ENCODE assay signal across 9 cellular contexts in genomic region chr1:175073054-175073453, GRCh38. TPM values are rescaled to one million over a fixed set of nuclear protein-coding genes. Genes with fewer than 3 reads are reported as not detected.
DNase-seq lines count a peak whose midpoint lies in the region; ATAC-seq and TF ChIP-seq lines count a peak whose summit lies in the region.
"Had no signal": no experiment of that assay in that cellular context is flagged by ENCODE, and none has a peak within 500 bp of the region (broad histone marks: within the 10 kb centered on the region; RNA-seq: fewer than 3 reads in every experiment).

No MANE protein-coding gene starts in this region.

- H3K27me3 Mint-ChIP-seq in activated CD4-positive, alpha-beta memory T cell treated with anti-CD3 and anti-CD28 coated beads, Interleukin-2, amount 10 ng/mL, durations not matched to agents 7 days and 5 days, result peaks cover 16% of the 10 kb centered on the region
- no peaks in the 10 kb centered on the region for H3K27me3 Mint-ChIP-seq in activated T-cell treated with anti-CD3 and anti-CD28 coated beads, Interleukin-2, amount 50 U/mL, for 72 hours (ENCODE audit: low read depth)

- POLR2A ChIA-PET in activated CD4-positive, alpha-beta memory T cell treated with anti-CD3 and anti-CD28 coated beads, Interleukin-2, amount 10 ng/mL, durations not matched to agents 7 days and 5 days (lab: Charles Lee), result no interaction called here

- TF ChIP-seq EP300 in gastroesophageal sphincter (IDR thresholded peaks at IDR 0.05), result no peak

- H3K4me1 Mint-ChIP-seq in activated CD4-positive, alpha-beta memory T cell treated with anti-CD3 and anti-CD28 coated beads, Interleukin-2, amount 10 ng/mL, durations not matched to agents 7 days and 5 days, result peaks cover 19% of the 10 kb centered on the region
- peaks cover 24% of the 10 kb centered on the region for H3K4me1 Mint-ChIP-seq in activated T-cell treated with anti-CD3 and anti-CD28 coated beads, Interleukin-2, amount 50 U/mL, for 72 hours (ENCODE audit: low read depth)

- peak overlapping the region in 1 of 4 donors; percentile 33 for H3K27ac ChIP-seq in gastroesophageal sphincter
- peak overlapping the region in 2 of 4 donors; percentile 34 to 41 for H3K27ac ChIP-seq in gastrocnemius medialis

- TF ChIP-seq POLR2A in gastroesophageal sphincter (IDR thresholded peaks at IDR 0.05), result no peak
- TF ChIP-seq POLR2A in gastrocnemius medialis (IDR thresholded peaks at IDR 0.05), result no peak

- no peaks in the 10 kb centered on the region for H3K36me3 ChIP-seq in gastroesophageal sphincter
- no peaks in the 10 kb centered on the region for H3K36me3 ChIP-seq in gastrocnemius medialis

- no peaks in the 10 kb centered on the region for H3K36me3 Mint-ChIP-seq in activated CD4-positive, alpha-beta memory T cell treated with anti-CD3 and anti-CD28 coated beads, Interleukin-2, amount 10 ng/mL, durations not matched to agents 7 days and 5 days (ENCODE audit: low read depth)
- H3K36me3 Mint-ChIP-seq in activated T-cell treated with anti-CD3 and anti-CD28 coated beads, Interleukin-2, amount 50 U/mL, for 72 hours (ENCODE audit: insufficient read depth in 2 of 2), result no peaks in the 10 kb centered on the region
- H3K36me3 Mint-ChIP-seq: naive thymus-derived CD8-positive, alpha-beta T cell had no signal

- DNase-seq in GM03348 (ENCODE audit: low spot score) (peak; percentile 59), NOMO-1 treated with dmso at 0.1 percent for 144 hours (lab: John Stamatoyannopoulos, UW; ENCODE audit: unreplicated experiment) (peak; percentile 24), gastrocnemius medialis (peak; percentile 4 to 49), NCI-H345 (lab: John Stamatoyannopoulos, UW) (no peak), NCI-H1436 (lab: John Stamatoyannopoulos, UW) (no peak)
- DNase-seq in activated CD4-positive, alpha-beta memory T cell treated with anti-CD3 and anti-CD28 coated beads, Interleukin-2, amount 10 ng/mL, durations not matched to agents 7 days and 5 days, result no peak
- no peak for DNase-seq in activated T-cell treated with anti-CD3 and anti-CD28 coated beads, Interleukin-2, amount 50 U/mL, for 72 hours

- CTCF ChIA-PET in activated CD4-positive, alpha-beta memory T cell treated with anti-CD3 and anti-CD28 coated beads, Interleukin-2, amount 10 ng/mL, durations not matched to agents 7 days and 5 days (lab: Charles Lee), result no interaction called here

- TF ChIP-seq CTCF in gastroesophageal sphincter (IDR thresholded peaks at IDR 0.05) (no peak), gastrocnemius medialis (IDR thresholded peaks at IDR 0.05 in 4 of 5, conservative IDR thresholded peaks at IDR 0.05 in 1 of 5) (no peak)

- 68 to 79% methylated on average over 4 to 6 of the region's 6 CpGs for WGBS in gastroesophageal sphincter (ENCODE audit: low coverage in 1 of 2), 2 donors

- no peak overlapping the region for H3K4me3 ChIP-seq in gastroesophageal sphincter
- no peak overlapping the region for H3K4me3 ChIP-seq in gastrocnemius medialis

- H3K4me1 ChIP-seq in gastroesophageal sphincter (peaks cover 0 to 22% (median 10%) of the 10 kb centered on the region in 3 donors), gastrocnemius medialis (peaks cover 7 to 10% of the 10 kb centered on the region in 2 donors)

- no peak overlapping the region for H3K27ac Mint-ChIP-seq in activated CD4-positive, alpha-beta memory T cell treated with anti-CD3 and anti-CD28 coated beads, Interleukin-2, amount 10 ng/mL, durations not matched to agents 7 days and 5 days
- H3K27ac Mint-ChIP-seq in activated T-cell treated with anti-CD3 and anti-CD28 coated beads, Interleukin-2, amount 50 U/mL, for 72 hours, result no peak overlapping the region

- H3K4me3 Mint-ChIP-seq in activated CD4-positive, alpha-beta memory T cell treated with anti-CD3 and anti-CD28 coated beads, Interleukin-2, amount 10 ng/mL, durations not matched to agents 7 days and 5 days, result no peak overlapping the region
- H3K4me3 Mint-ChIP-seq in activated T-cell treated with anti-CD3 and anti-CD28 coated beads, Interleukin-2, amount 50 U/mL, for 72 hours, result peak overlapping the region in 1 of 2 donors; percentile 25

- intact Hi-C loops in gastrocnemius medialis (cut with DNase I; ENCODE audit: low total_unique reads), result no loop called here

- in situ Hi-C loops in gastrocnemius medialis (cut with MboI; ENCODE audit: low sequenced_read_pairs in 4 of 4), result no loop called here

- ATAC-seq in gastroesophageal sphincter (peak; percentile 89), gastrocnemius medialis (peak; percentile 86 to 89)
- no peak for ATAC-seq in activated T-cell treated with anti-CD3 and anti-CD28 coated beads, Interleukin-2, amount 50 U/mL, for 72 hours (replicated peaks in 1 of 2)

- H3K9me3 Mint-ChIP-seq in activated CD4-positive, alpha-beta memory T cell treated with anti-CD3 and anti-CD28 coated beads, Interleukin-2, amount 10 ng/mL, durations not matched to agents 7 days and 5 days, result no peaks in the 10 kb centered on the region
- H3K9me3 Mint-ChIP-seq in activated T-cell treated with anti-CD3 and anti-CD28 coated beads, Interleukin-2, amount 50 U/mL, for 72 hours, result no peaks in the 10 kb centered on the region
- H3K9me3 Mint-ChIP-seq: naive thymus-derived CD8-positive, alpha-beta T cell had no signal

- H3K27me3 ChIP-seq in gastroesophageal sphincter (no peaks in the 10 kb centered on the region), gastrocnemius medialis (peaks cover 0 to 5% (median 2%) of the 10 kb centered on the region in 3 donors)

- H3K9me3 ChIP-seq in gastroesophageal sphincter (no peaks in the 10 kb centered on the region), gastrocnemius medialis (no peaks in the 10 kb centered on the region)

RNA-seq across cellular contexts. Expression of gene TNN, which starts 5.4 kb away (rescaled TPM):
- total RNA-seq in gastroesophageal sphincter, result under 1 TPM in 3 of 4 donors, not detected in 1; 0.23 to 0.92 (median 0.47) TPM
- under 1 TPM in 1 of 4 donors, not detected in 3; 0.07 TPM for total RNA-seq in gastrocnemius medialis
- total RNA-seq in activated CD4-positive, alpha-beta memory T cell treated with anti-CD3 and anti-CD28 coated beads, Interleukin-2, amount 10 ng/mL, durations not matched to agents 7 days and 5 days, result not detected
- total RNA-seq in activated T-cell treated with anti-CD3 and anti-CD28 coated beads, Interleukin-2, amount 50 U/mL, for 72 hours, result not detected
- total RNA-seq: naive thymus-derived CD8-positive, alpha-beta T cell had no signal

RNA-seq across cellular contexts. Expression of gene MRPS14, which starts 49.8 kb away (rescaled TPM):
- 10 to 100 TPM; 25.7 to 36.6 (median 28.2) TPM for total RNA-seq in gastroesophageal sphincter
- total RNA-seq in gastrocnemius medialis, result 10 to 100 TPM; 10.8 to 15.6 (median 12.3) TPM
- total RNA-seq in activated CD4-positive, alpha-beta memory T cell treated with anti-CD3 and anti-CD28 coated beads, Interleukin-2, amount 10 ng/mL, durations not matched to agents 7 days and 5 days, result 10 to 100 TPM; 34.1 TPM
- 10 to 100 TPM; 28.7 to 30.1 TPM for total RNA-seq in activated T-cell treated with anti-CD3 and anti-CD28 coated beads, Interleukin-2, amount 50 U/mL, for 72 hours

Comparison
In these comparisons a context has a peak if more than half of its experiments do, and no peak if none do; other contexts are left out.
1. DNase-seq: peak in GM03348 (single experiment), NOMO-1 treated with dmso at 0.1 percent for 144 hours (single experiment) and gastrocnemius medialis (2 of 2); none in NCI-H345 (single experiment), activated CD4-positive, alpha-beta memory T cell treated with anti-CD3 and anti-CD28 coated beads, Interleukin-2, amount 10 ng/mL, durations not matched to agents 7 days and 5 days (single experiment), NCI-H1436 (single experiment) and activated T-cell treated with anti-CD3 and anti-CD28 coated beads, Interleukin-2, amount 50 U/mL, for 72 hours (0 of 2).
2. ATAC-seq: peak in gastroesophageal sphincter (single experiment) and gastrocnemius medialis (2 of 2); none in activated T-cell treated with anti-CD3 and anti-CD28 coated beads, Interleukin-2, amount 50 U/mL, for 72 hours (0 of 2).